10 cellular contexts compared by ENCODE assay signal in the genomic region with DNA sequence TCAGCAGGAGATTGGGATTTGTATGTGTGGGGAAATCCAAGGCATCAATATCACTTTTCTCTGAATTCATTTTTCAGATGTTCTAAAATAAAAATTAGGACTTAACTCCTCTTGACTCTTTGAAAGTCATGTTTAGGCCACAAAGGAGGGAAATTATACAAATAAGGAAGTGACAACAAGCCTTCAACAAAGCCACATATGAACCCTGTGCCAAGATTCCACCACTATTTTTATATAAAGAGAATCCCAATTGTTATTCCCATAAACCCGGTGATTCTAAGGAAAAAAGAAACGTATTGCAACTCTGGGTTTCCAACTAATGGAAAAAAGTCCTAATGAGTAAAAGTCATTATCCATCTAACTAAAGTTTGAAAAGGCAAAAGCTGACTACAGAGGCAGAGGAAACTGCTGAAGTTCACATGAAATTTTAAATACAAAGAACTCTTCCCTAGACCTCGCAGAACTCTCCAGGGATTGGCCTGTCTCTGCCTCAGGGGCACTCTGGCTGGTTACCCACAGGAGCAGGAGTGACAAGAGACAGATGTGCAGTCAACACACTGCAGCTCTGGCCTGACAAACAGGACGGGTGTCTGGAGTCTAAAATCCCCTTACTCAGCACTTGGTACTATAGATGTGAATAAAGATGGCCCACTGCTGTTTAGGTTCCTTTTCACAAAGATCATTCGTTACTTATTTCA. TPM values are rescaled to one million over a fixed set of nuclear protein-coding genes. Genes with fewer than 3 reads are reported as not detected.
A peak's percentile ranks its signal among the peaks of the same experiment; 100 is the strongest.
DNase-seq lines count a peak whose midpoint lies in the region; ATAC-seq and TF ChIP-seq lines count a peak whose summit lies in the region.
"Had no signal": no experiment of that assay in that cellular context is flagged by ENCODE, and none has a peak within 500 bp of the region (broad histone marks: within the 10 kb centered on the region; RNA-seq: fewer than 3 reads in every experiment).

No MANE protein-coding gene starts in this region.

- no peaks in the 10 kb centered on the region for H3K9me3 Mint-ChIP-seq in activated naive CD8-positive, alpha-beta T cell treated with anti-CD3 and anti-CD28 coated beads for 36 hours

- peaks cover 3% of the 10 kb centered on the region for H3K36me3 ChIP-seq in cardiac muscle cell
- H3K36me3 ChIP-seq in lower lobe of right lung, result peaks cover 50% of the 10 kb centered on the region
- peaks cover 0 to 42% (median 30%) of the 10 kb centered on the region in 4 donors for H3K36me3 ChIP-seq in upper lobe of left lung
- H3K36me3 ChIP-seq: ovary had no signal

- WGBS in upper lobe of left lung, 2 donors, result 54 to 57% methylated on average over 5 of the region's 5 CpGs

- TF ChIP-seq CTCF in cardiac muscle cell (IDR thresholded peaks at IDR 0.05; ENCODE audit: low read depth, low read length), result no peak
- TF ChIP-seq CTCF in lower lobe of right lung (IDR thresholded peaks at IDR 0.05), result no peak
- TF ChIP-seq CTCF in upper lobe of left lung (IDR thresholded peaks at IDR 0.05), result no peak

- no peaks in the 10 kb centered on the region for H3K27me3 Mint-ChIP-seq in activated naive CD8-positive, alpha-beta T cell treated with anti-CD3 and anti-CD28 coated beads for 36 hours

- H3K9me3 ChIP-seq in cardiac muscle cell (ENCODE audit: low read depth) (no peaks in the 10 kb centered on the region), lower lobe of right lung (no peaks in the 10 kb centered on the region), upper lobe of left lung (no peaks in the 10 kb centered on the region)
- H3K9me3 ChIP-seq: ovary had no signal

- peaks cover 28% of the 10 kb centered on the region for H3K4me1 Mint-ChIP-seq in activated naive CD8-positive, alpha-beta T cell treated with anti-CD3 and anti-CD28 coated beads for 36 hours

- ATAC-seq in left cardiac atrium, result no peak
- peak in 1 of 2 donors; percentile 1 for ATAC-seq in lower lobe of right lung
- no peak for ATAC-seq in upper lobe of left lung (ENCODE audit: low FRiP score in 2 of 2)
- no peak for ATAC-seq in HG02938 (IDR thresholded peaks at IDR 0.05; ENCODE audit: unreplicated experiment)
- ATAC-seq in GM19328 (IDR thresholded peaks at IDR 0.05; ENCODE audit: unreplicated experiment), result no peak

- DNase-seq in cardiac muscle cell (ENCODE audit: low read depth in 1 of 2, low spot score in 1 of 2) (peak in 1 of 2 donors; percentile 48), left cardiac atrium (no peak), lower lobe of right lung (no peak), upper lobe of left lung (no peak), hypothalamus (lab: John Stamatoyannopoulos, UW) (no peak)
- no peak for DNase-seq in activated naive CD8-positive, alpha-beta T cell treated with anti-CD3 and anti-CD28 coated beads for 36 hours
- DNase-seq: NCI-H1417 treated with DMSO at 0.1 percent for 48 hours had no signal

- H3K36me3 Mint-ChIP-seq in activated naive CD8-positive, alpha-beta T cell treated with anti-CD3 and anti-CD28 coated beads for 36 hours, result peaks cover 31% of the 10 kb centered on the region

- H3K4me1 ChIP-seq in cardiac muscle cell (ENCODE audit: low read depth) (peaks cover 12% of the 10 kb centered on the region), lower lobe of right lung (peaks cover 50% of the 10 kb centered on the region), upper lobe of left lung (peaks cover 22 to 50% (median 45%) of the 10 kb centered on the region in 4 donors)

- no peak overlapping the region for H3K4me3 Mint-ChIP-seq in activated naive CD8-positive, alpha-beta T cell treated with anti-CD3 and anti-CD28 coated beads for 36 hours

- peak in 1 of 4 donors; percentile 28 for TF ChIP-seq POLR2A in upper lobe of left lung (IDR thresholded peaks at IDR 0.05)

- H3K27ac ChIP-seq in cardiac muscle cell (peak overlapping the region; percentile 64), lower lobe of right lung (peak overlapping the region; percentile 76), upper lobe of left lung (peak overlapping the region; percentile 31 to 86 (median 76))
- H3K27ac ChIP-seq: ovary had no signal

- TF ChIP-seq EP300 in upper lobe of left lung (IDR thresholded peaks at IDR 0.05), result no peak

- intact Hi-C loops in left cardiac atrium (cut with DNase I), result no loop called here
- intact Hi-C loops in lower lobe of right lung (cut with DNase I), result no loop called here

- H3K27ac Mint-ChIP-seq in activated naive CD8-positive, alpha-beta T cell treated with anti-CD3 and anti-CD28 coated beads for 36 hours, result peak overlapping the region; percentile 43

- no peak overlapping the region for H3K4me3 ChIP-seq in cardiac muscle cell
- no peak overlapping the region for H3K4me3 ChIP-seq in lower lobe of right lung
- H3K4me3 ChIP-seq in upper lobe of left lung, result no peak overlapping the region
- H3K4me3 ChIP-seq: ovary had no signal

- H3K27me3 ChIP-seq in cardiac muscle cell (no peaks in the 10 kb centered on the region), lower lobe of right lung (ENCODE audit: low read depth) (no peaks in the 10 kb centered on the region), upper lobe of left lung (no peaks in the 10 kb centered on the region)
- H3K27me3 ChIP-seq: ovary had no signal

RNA-seq across cellular contexts. Expression of gene NPC1, which starts 11.5 kb away (rescaled TPM):
- total RNA-seq in cardiac muscle cell (22.4 and 25.9 TPM in 2 replicates), left cardiac atrium (10 to 100 TPM; 17.1 to 29.7 TPM), lower lobe of right lung (114 TPM), upper lobe of left lung (100 to 1,000 TPM; 117 to 437 (median 167) TPM)
- 14.1 and 19.4 TPM in 2 replicates for polyA plus RNA-seq in cardiac muscle cell
- total RNA-seq in activated naive CD8-positive, alpha-beta T cell treated with anti-CD3 and anti-CD28 coated beads for 36 hours, result 10 to 100 TPM; 19.7 to 22.3 TPM
